Comparison of ENCODE assay signal across 2 cellular contexts in the genomic region with DNA sequence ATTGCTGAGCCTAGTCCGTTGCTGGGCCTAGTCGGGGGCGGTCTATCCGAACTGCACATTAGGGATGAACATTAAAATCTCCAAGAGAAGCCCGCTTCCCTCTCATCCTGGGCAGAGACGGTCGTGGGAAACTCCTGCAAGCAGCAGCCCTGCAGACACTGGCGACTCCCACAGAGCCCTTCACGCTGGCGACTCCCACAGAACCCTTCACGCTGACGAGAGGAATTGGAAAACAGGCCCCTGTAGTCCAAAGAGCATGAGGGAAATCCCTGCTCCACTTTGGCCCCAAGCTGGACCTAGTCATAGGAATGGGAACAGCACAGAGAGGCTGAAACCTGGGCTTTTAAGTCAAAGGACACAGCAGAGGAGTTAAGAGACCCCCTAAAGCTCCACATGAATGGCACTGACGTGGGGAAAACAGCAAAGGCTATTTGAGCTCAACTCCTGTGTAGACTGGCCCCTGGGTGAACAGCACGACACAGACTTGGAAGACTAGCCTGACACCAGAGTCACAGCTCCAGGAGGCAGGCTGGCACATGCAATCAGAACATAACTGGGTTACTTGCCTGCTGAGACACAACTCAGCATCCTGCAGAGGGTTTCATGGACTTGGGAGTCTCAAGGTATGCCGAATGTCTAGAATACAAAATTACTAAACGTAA.
TF ChIP-seq lines count a peak whose summit lies in the region.

No MANE protein-coding gene starts in this region.

TF ChIP-seq in HEK293, 187 proteins besides CTCF, POLR2A, EP300 and RAD21 (continued from another document):
- TF ChIP-seq, protein P1, sequence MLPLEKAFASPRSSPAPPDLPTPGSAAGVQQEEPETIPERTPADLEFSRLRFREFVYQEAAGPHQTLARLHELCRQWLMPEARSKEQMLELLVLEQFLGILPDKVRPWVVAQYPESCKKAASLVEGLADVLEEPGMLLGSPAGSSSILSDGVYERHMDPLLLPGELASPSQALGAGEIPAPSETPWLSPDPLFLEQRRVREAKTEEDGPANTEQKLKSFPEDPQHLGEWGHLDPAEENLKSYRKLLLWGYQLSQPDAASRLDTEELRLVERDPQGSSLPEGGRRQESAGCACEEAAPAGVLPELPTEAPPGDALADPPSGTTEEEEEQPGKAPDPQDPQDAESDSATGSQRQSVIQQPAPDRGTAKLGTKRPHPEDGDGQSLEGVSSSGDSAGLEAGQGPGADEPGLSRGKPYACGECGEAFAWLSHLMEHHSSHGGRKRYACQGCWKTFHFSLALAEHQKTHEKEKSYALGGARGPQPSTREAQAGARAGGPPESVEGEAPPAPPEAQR (tag by site-specific recombination; IDR thresholded peaks at IDR 0.05): no peak
- TF ChIP-seq ZNF549 (tag by site-specific recombination; IDR thresholded peaks at IDR 0.05) (no peak), ZNF132 (tag by site-specific recombination; IDR thresholded peaks at IDR 0.05; ENCODE audit: borderline replicate concordance) (no peak)

TF ChIP-seq in WTC11, 78 proteins besides CTCF, POLR2A, EP300 and RAD21 (continued from another document):
- TF ChIP-seq AR (CRISPR knock-in tag; IDR thresholded peaks at IDR 0.05) (no peak), CREB1 (CRISPR knock-in tag; IDR thresholded peaks at IDR 0.05) (no peak), EMX1 (CRISPR knock-in tag; IDR thresholded peaks at IDR 0.05) (no peak), ZNF423 (CRISPR knock-in tag; IDR thresholded peaks at IDR 0.05) (no peak), ZNF425 (CRISPR knock-in tag; conservative IDR thresholded peaks at IDR 0.05) (no peak), ZNF396 (CRISPR knock-in tag; IDR thresholded peaks at IDR 0.05; ENCODE audit: borderline replicate concordance) (no peak), NR3C1 (CRISPR knock-in tag; conservative IDR thresholded peaks at IDR 0.05; ENCODE audit: low read depth) (no peak), ZNF281 (CRISPR knock-in tag; IDR thresholded peaks at IDR 0.05) (no peak), ELF4 (CRISPR knock-in tag; IDR thresholded peaks at IDR 0.05; ENCODE audit: low read depth) (no peak), OVOL2 (CRISPR knock-in tag; IDR thresholded peaks at IDR 0.05; ENCODE audit: borderline replicate concordance) (no peak)
- TF ChIP-seq, protein P2, sequence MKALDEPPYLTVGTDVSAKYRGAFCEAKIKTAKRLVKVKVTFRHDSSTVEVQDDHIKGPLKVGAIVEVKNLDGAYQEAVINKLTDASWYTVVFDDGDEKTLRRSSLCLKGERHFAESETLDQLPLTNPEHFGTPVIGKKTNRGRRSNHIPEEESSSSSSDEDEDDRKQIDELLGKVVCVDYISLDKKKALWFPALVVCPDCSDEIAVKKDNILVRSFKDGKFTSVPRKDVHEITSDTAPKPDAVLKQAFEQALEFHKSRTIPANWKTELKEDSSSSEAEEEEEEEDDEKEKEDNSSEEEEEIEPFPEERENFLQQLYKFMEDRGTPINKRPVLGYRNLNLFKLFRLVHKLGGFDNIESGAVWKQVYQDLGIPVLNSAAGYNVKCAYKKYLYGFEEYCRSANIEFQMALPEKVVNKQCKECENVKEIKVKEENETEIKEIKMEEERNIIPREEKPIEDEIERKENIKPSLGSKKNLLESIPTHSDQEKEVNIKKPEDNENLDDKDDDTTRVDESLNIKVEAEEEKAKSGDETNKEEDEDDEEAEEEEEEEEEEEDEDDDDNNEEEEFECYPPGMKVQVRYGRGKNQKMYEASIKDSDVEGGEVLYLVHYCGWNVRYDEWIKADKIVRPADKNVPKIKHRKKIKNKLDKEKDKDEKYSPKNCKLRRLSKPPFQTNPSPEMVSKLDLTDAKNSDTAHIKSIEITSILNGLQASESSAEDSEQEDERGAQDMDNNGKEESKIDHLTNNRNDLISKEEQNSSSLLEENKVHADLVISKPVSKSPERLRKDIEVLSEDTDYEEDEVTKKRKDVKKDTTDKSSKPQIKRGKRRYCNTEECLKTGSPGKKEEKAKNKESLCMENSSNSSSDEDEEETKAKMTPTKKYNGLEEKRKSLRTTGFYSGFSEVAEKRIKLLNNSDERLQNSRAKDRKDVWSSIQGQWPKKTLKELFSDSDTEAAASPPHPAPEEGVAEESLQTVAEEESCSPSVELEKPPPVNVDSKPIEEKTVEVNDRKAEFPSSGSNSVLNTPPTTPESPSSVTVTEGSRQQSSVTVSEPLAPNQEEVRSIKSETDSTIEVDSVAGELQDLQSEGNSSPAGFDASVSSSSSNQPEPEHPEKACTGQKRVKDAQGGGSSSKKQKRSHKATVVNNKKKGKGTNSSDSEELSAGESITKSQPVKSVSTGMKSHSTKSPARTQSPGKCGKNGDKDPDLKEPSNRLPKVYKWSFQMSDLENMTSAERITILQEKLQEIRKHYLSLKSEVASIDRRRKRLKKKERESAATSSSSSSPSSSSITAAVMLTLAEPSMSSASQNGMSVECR (CRISPR knock-in tag; IDR thresholded peaks at IDR 0.05; ENCODE audit: borderline replicate concordance): no peak
- TF ChIP-seq, protein P3, sequence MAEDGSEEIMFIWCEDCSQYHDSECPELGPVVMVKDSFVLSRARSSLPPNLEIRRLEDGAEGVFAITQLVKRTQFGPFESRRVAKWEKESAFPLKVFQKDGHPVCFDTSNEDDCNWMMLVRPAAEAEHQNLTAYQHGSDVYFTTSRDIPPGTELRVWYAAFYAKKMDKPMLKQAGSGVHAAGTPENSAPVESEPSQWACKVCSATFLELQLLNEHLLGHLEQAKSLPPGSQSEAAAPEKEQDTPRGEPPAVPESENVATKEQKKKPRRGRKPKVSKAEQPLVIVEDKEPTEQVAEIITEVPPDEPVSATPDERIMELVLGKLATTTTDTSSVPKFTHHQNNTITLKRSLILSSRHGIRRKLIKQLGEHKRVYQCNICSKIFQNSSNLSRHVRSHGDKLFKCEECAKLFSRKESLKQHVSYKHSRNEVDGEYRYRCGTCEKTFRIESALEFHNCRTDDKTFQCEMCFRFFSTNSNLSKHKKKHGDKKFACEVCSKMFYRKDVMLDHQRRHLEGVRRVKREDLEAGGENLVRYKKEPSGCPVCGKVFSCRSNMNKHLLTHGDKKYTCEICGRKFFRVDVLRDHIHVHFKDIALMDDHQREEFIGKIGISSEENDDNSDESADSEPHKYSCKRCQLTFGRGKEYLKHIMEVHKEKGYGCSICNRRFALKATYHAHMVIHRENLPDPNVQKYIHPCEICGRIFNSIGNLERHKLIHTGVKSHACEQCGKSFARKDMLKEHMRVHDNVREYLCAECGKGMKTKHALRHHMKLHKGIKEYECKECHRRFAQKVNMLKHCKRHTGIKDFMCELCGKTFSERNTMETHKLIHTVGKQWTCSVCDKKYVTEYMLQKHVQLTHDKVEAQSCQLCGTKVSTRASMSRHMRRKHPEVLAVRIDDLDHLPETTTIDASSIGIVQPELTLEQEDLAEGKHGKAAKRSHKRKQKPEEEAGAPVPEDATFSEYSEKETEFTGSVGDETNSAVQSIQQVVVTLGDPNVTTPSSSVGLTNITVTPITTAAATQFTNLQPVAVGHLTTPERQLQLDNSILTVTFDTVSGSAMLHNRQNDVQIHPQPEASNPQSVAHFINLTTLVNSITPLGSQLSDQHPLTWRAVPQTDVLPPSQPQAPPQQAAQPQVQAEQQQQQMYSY (CRISPR knock-in tag; IDR thresholded peaks at IDR 0.05): no peak
- TF ChIP-seq, protein P4, sequence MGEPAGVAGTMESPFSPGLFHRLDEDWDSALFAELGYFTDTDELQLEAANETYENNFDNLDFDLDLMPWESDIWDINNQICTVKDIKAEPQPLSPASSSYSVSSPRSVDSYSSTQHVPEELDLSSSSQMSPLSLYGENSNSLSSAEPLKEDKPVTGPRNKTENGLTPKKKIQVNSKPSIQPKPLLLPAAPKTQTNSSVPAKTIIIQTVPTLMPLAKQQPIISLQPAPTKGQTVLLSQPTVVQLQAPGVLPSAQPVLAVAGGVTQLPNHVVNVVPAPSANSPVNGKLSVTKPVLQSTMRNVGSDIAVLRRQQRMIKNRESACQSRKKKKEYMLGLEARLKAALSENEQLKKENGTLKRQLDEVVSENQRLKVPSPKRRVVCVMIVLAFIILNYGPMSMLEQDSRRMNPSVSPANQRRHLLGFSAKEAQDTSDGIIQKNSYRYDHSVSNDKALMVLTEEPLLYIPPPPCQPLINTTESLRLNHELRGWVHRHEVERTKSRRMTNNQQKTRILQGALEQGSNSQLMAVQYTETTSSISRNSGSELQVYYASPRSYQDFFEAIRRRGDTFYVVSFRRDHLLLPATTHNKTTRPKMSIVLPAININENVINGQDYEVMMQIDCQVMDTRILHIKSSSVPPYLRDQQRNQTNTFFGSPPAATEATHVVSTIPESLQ (CRISPR knock-in tag; IDR thresholded peaks at IDR 0.05): no peak
- TF ChIP-seq, protein P5, sequence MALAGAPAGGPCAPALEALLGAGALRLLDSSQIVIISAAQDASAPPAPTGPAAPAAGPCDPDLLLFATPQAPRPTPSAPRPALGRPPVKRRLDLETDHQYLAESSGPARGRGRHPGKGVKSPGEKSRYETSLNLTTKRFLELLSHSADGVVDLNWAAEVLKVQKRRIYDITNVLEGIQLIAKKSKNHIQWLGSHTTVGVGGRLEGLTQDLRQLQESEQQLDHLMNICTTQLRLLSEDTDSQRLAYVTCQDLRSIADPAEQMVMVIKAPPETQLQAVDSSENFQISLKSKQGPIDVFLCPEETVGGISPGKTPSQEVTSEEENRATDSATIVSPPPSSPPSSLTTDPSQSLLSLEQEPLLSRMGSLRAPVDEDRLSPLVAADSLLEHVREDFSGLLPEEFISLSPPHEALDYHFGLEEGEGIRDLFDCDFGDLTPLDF (CRISPR knock-in tag; IDR thresholded peaks at IDR 0.05): no peak
